In genomic region chr18:32219431-32219830, GRCh38 we compare ENCODE assay signal across 22 cellular contexts. TPM values are rescaled to one million over a fixed set of nuclear protein-coding genes. Genes with fewer than 3 reads are reported as not detected.
DNase-seq lines count a peak whose midpoint lies in the region; ATAC-seq, FAIRE-seq and TF ChIP-seq lines count a peak whose summit lies in the region.
"Had no signal": no experiment of that assay in that cellular context is flagged by ENCODE, and none has a peak within 500 bp of the region (broad histone marks: within the 10 kb centered on the region; RNA-seq: fewer than 3 reads in every experiment).

No MANE protein-coding gene starts in this region.

- H3K14ac ChIP-seq in H1 (ENCODE audit: insufficient read length), result no peak overlapping the region

- no peak for TF ChIP-seq CTCF in mammary epithelial cell (conservative IDR thresholded peaks at IDR 0.05 in 1 of 2, IDR thresholded peaks at IDR 0.05 in 1 of 2; ENCODE audit: extremely low read depth in 1 of 2, insufficient read depth in 1 of 2, low read depth in 1 of 2, low read length in 2 of 2)
- TF ChIP-seq CTCF in MCF 10A (IDR thresholded peaks at IDR 0.05; ENCODE audit: unreplicated experiment), result no peak
- TF ChIP-seq CTCF in H1 (IDR thresholded peaks at IDR 0.05; ENCODE audit: control extremely low read depth in 1 of 3, insufficient read depth in 1 of 3, low read depth in 1 of 3, low read length in 3 of 3), result no peak
- no peak for TF ChIP-seq CTCF in foreskin keratinocyte (conservative IDR thresholded peaks at IDR 0.05)
- no peak for TF ChIP-seq CTCF in suprapubic skin (IDR thresholded peaks at IDR 0.05)

- no peak overlapping the region for H3K4me3 Mint-ChIP-seq in MCF 10A (ENCODE audit: unreplicated experiment)
- H3K4me3 Mint-ChIP-seq in effector memory CD8-positive, alpha-beta T cell, result no peak overlapping the region
- H3K4me3 Mint-ChIP-seq: CD4-positive, alpha-beta memory T cell; GM23338; HFFc6 had no signal

- H3K27me3 ChIP-seq in mammary epithelial cell (ENCODE audit: insufficient read depth, low read length) (peaks cover 2% of the 10 kb centered on the region), H1 (replicated peaks in 1 of 4; ENCODE audit: control insufficient read depth in 3 of 4, extremely low read depth in 1 of 4, insufficient read depth in 3 of 4, low read length in 3 of 4) (no peaks in the 10 kb centered on the region), foreskin keratinocyte (no peaks in the 10 kb centered on the region), suprapubic skin (no peaks in the 10 kb centered on the region)

- FAIRE-seq in H1 (lab: Jason Lieb, UNC) (no peak), frontal cortex (lab: Jason Lieb, UNC) (no peak)
- FAIRE-seq: GM12878, GM19239, H54 had no signal

- H3K4me3 ChIP-seq in mammary epithelial cell (replicated peaks in 1 of 3; ENCODE audit: insufficient read depth in 1 of 3, low read depth in 2 of 3, low read length in 3 of 3), result no peak overlapping the region
- H3K4me3 ChIP-seq in H1 (ENCODE audit: extremely low read depth in 1 of 4, insufficient read depth in 2 of 4, low read depth in 3 of 4, low read length in 4 of 4), result no peak overlapping the region
- no peak overlapping the region for H3K4me3 ChIP-seq in suprapubic skin
- H3K4me3 ChIP-seq: GM12878, GM23338, HAP-1 had no signal

- no peak overlapping the region for H2BK120ac ChIP-seq in H1 (replicated peaks; ENCODE audit: low read depth, low read length)

- no peaks in the 10 kb centered on the region for H3K27me3 Mint-ChIP-seq in MCF 10A (ENCODE audit: insufficient read depth, unreplicated experiment)
- H3K27me3 Mint-ChIP-seq in effector memory CD8-positive, alpha-beta T cell, result peaks cover 0 to 6% of the 10 kb centered on the region in 2 donors

- H3K4me1 ChIP-seq in mammary epithelial cell (ENCODE audit: insufficient read depth, low read length), result no peaks in the 10 kb centered on the region
- H3K4me1 ChIP-seq in H1 (replicated peaks in 1 of 4; ENCODE audit: control insufficient read depth in 3 of 4, insufficient read depth in 4 of 4, low read length in 3 of 4), result no peaks in the 10 kb centered on the region
- no peaks in the 10 kb centered on the region for H3K4me1 ChIP-seq in foreskin keratinocyte
- H3K4me1 ChIP-seq in suprapubic skin, result no peaks in the 10 kb centered on the region
- H3K4me1 ChIP-seq: HAP-1 had no signal

- no peak overlapping the region for H2BK5ac ChIP-seq in H1 (ENCODE audit: low read depth, low read length)

- H3K27ac ChIP-seq in mammary epithelial cell (ENCODE audit: insufficient read depth, low read depth, low read length), result no peak overlapping the region
- H3K27ac ChIP-seq in H1 (ENCODE audit: low read depth, low read length), result no peak overlapping the region
- H3K27ac ChIP-seq in foreskin keratinocyte, result no peak overlapping the region
- no peak overlapping the region for H3K27ac ChIP-seq in suprapubic skin

- no peaks in the 10 kb centered on the region for H3K79me2 ChIP-seq in mammary epithelial cell (ENCODE audit: insufficient read depth, low read length)
- no peaks in the 10 kb centered on the region for H3K79me2 ChIP-seq in H1 (ENCODE audit: control insufficient read depth in 1 of 2, insufficient read depth in 2 of 2, low read length in 2 of 2)

- no peak overlapping the region for H3K23ac ChIP-seq in H1 (ENCODE audit: insufficient read length)

- TF ChIP-seq RAD21 in H1 (IDR thresholded peaks at IDR 0.05 in 1 of 2, conservative IDR thresholded peaks at IDR 0.05 in 1 of 2; ENCODE audit: low read depth in 2 of 2, low read length in 2 of 2), result no peak

- no peak for ATAC-seq in foreskin keratinocyte
- ATAC-seq in effector memory CD8-positive, alpha-beta T cell (replicated peaks), result no peak
- ATAC-seq: GM12878, GM23338 had no signal

- CTCF ChIA-PET in mammary epithelial cell (lab: Charles Lee; ENCODE audit: low non-redundant PET) (no interaction called here), MCF 10A (lab: Yijun Ruan, JAX) (interaction anchor here (0.7 to 2.6 kb wide), 3 partner anchors 9 to 28 kb away, joined by 3 to 10 read pairs (median 7); no protein-coding TSS in a partner anchor), H1 (lab: Charles Lee; ENCODE audit: partially characterized antibody) (interaction anchor here (1.0 to 2.5 kb wide), 3 partner anchors 16 to 53 kb away, joined by 5 to 10 read pairs (median 8); no protein-coding TSS in a partner anchor)

- TF ChIP-seq EP300 in H1 (IDR thresholded peaks at IDR 0.05; ENCODE audit: borderline replicate concordance in 1 of 2, low read depth in 2 of 2, low read length in 2 of 2), result no peak
- no peak for TF ChIP-seq EP300 in suprapubic skin (IDR thresholded peaks at IDR 0.05)

- no peak overlapping the region for H3K18ac ChIP-seq in H1 (ENCODE audit: extremely low read depth, low read length)

- H2AFZ ChIP-seq in mammary epithelial cell (ENCODE audit: low read depth, low read length) (no peak overlapping the region), H1 (ENCODE audit: low read length) (no peak overlapping the region)
- H2AFZ ChIP-seq: GM23338 had no signal

- no peak overlapping the region for H3K4me2 ChIP-seq in mammary epithelial cell (ENCODE audit: insufficient read depth, low read depth, low read length)
- H3K4me2 ChIP-seq in H1 (ENCODE audit: insufficient read depth in 1 of 2, low read depth in 2 of 2, low read length in 2 of 2), result no peak overlapping the region
- H3K4me2 ChIP-seq: GM23338 had no signal

- intact Hi-C loops in mammary epithelial cell (cut with micrococcal nuclease) (no loop called here), MCF 10A (cut with micrococcal nuclease) (no loop called here)

- no peaks in the 10 kb centered on the region for H3K23me2 ChIP-seq in H1 (ENCODE audit: low read depth, low read length)

- no peak overlapping the region for H2AK5ac ChIP-seq in H1 (ENCODE audit: low read depth, low read length)

- no peak overlapping the region for H2BK15ac ChIP-seq in H1 (ENCODE audit: low read length)

- H3K9ac ChIP-seq in mammary epithelial cell (ENCODE audit: insufficient read depth, low read length) (no peak overlapping the region), H1 (replicated peaks in 1 of 4; ENCODE audit: extremely low read depth in 1 of 4, low read depth in 3 of 4, low read length in 3 of 4) (no peak overlapping the region)

- no peak overlapping the region for H4K8ac ChIP-seq in H1 (ENCODE audit: extremely low read depth, insufficient read depth, low read length)

- H3K56ac ChIP-seq in H1 (replicated peaks; ENCODE audit: insufficient read length, low read depth, low read length), result peak overlapping the region; percentile 12

- BruUV-seq in mammary epithelial cell (replicated peaks; lab: Mats Ljungman, UMichigan) (no TSS peak), MCF 10A (replicated peaks; lab: Mats Ljungman, UMichigan) (no TSS peak)

- no peaks in the 10 kb centered on the region for H3K36me3 Mint-ChIP-seq in MCF 10A (ENCODE audit: insufficient read depth, unreplicated experiment)
- H3K36me3 Mint-ChIP-seq in effector memory CD8-positive, alpha-beta T cell (ENCODE audit: insufficient read depth), result peaks cover 2% of the 10 kb centered on the region
- H3K36me3 Mint-ChIP-seq: CD4-positive, alpha-beta memory T cell had no signal

- H4K20me1 ChIP-seq in mammary epithelial cell (ENCODE audit: insufficient read depth, low read length) (no peaks in the 10 kb centered on the region), H1 (replicated peaks in 1 of 2; ENCODE audit: control insufficient read depth in 1 of 2, insufficient read depth in 2 of 2, low read length in 2 of 2) (no peaks in the 10 kb centered on the region)

- H3K9me3 Mint-ChIP-seq in MCF 10A (ENCODE audit: unreplicated experiment), result no peaks in the 10 kb centered on the region
- no peaks in the 10 kb centered on the region for H3K9me3 Mint-ChIP-seq in effector memory CD8-positive, alpha-beta T cell
- H3K9me3 Mint-ChIP-seq: CD4-positive, alpha-beta memory T cell; GM23338 had no signal

- no peak overlapping the region for H2BK12ac ChIP-seq in H1 (ENCODE audit: low read depth, low read length)

- H3K79me1 ChIP-seq in H1 (ENCODE audit: low read depth, low read length), result no peaks in the 10 kb centered on the region

- H3K9me3 ChIP-seq in mammary epithelial cell (replicated peaks; ENCODE audit: insufficient read depth, low read length) (no peaks in the 10 kb centered on the region), H1 (ENCODE audit: insufficient read depth in 2 of 2, low read depth in 1 of 2, low read length in 1 of 2) (no peaks in the 10 kb centered on the region), suprapubic skin (no peaks in the 10 kb centered on the region)
- H3K9me3 ChIP-seq: HAP-1 had no signal

- in situ Hi-C loops in mammary epithelial cell (cut with MboI; ENCODE audit: low sequenced_read_pairs in 2 of 2), result no loop called here

- DNase-seq in mammary epithelial cell, result peak; percentile 11
- DNase-seq in MCF 10A (ENCODE audit: unreplicated experiment), result no peak
- DNase-seq in H1 (ENCODE audit: low read depth in 1 of 2, low spot score in 2 of 2), result no peak
- DNase-seq in foreskin keratinocyte, result peak; percentile 46 to 64
- DNase-seq in suprapubic skin (ENCODE audit: low spot score in 2 of 2), result no peak
- DNase-seq in effector memory CD8-positive, alpha-beta T cell, result no peak
- DNase-seq in frontal cortex (ENCODE audit: low spot score in 2 of 2), result no peak
- DNase-seq: C1 segment of cervical spinal cord; Calu3; CD4-positive, alpha-beta memory T cell; COR-L47; DMS79; EL; GDM1; HFFc6 had no signal

- H3K36me3 ChIP-seq in mammary epithelial cell (ENCODE audit: insufficient read depth, low read length), result no peaks in the 10 kb centered on the region
- no peaks in the 10 kb centered on the region for H3K36me3 ChIP-seq in H1 (ENCODE audit: control insufficient read depth in 2 of 4, insufficient read depth in 4 of 4, low read length in 3 of 4)
- no peaks in the 10 kb centered on the region for H3K36me3 ChIP-seq in suprapubic skin
- H3K36me3 ChIP-seq: HAP-1 had no signal

- POLR2A ChIA-PET in MCF 10A (lab: Yijun Ruan, JAX), result no interaction called here
- POLR2A ChIA-PET in H1 (lab: Charles Lee; ENCODE audit: partially characterized antibody), result no interaction called here

- dilution Hi-C loops in mammary epithelial cell (cut with HindIII; ENCODE audit: low sequenced_read_pairs), result no loop called here

- H3K4me1 Mint-ChIP-seq in MCF 10A (ENCODE audit: insufficient read depth, unreplicated experiment), result no peaks in the 10 kb centered on the region
- H3K4me1 Mint-ChIP-seq in effector memory CD8-positive, alpha-beta T cell (ENCODE audit: low read depth in 2 of 2), result no peaks in the 10 kb centered on the region
- H3K4me1 Mint-ChIP-seq: CD4-positive, alpha-beta memory T cell; GM23338 had no signal

- no peak for TF ChIP-seq POLR2A in H1 (IDR thresholded peaks at IDR 0.05; ENCODE audit: control extremely low read depth in 1 of 2, low read depth in 2 of 2, low read length in 2 of 2)
- no peak for TF ChIP-seq POLR2A in suprapubic skin (IDR thresholded peaks at IDR 0.05)

- WGBS in mammary epithelial cell (ENCODE audit: low coverage, missing lambda C conversion rate), result 57% methylated on average over 1 of the region's 1 CpG
- WGBS in H1 (ENCODE audit: extremely low coverage in 1 of 2, insufficient coverage in 1 of 2, insufficient read length in 1 of 2, insufficient replicate concordance in 2 of 2, low coverage in 1 of 2, low lambda C conversion rate in 2 of 2, missing lambda C conversion rate in 1 of 2), 2 experiments, result 95% methylated on average over 1 of the region's 1 CpG; no CpG with 5 or more reads in 1 of the 2 experiments
- 59% methylated on average over 1 of the region's 1 CpG for WGBS in suprapubic skin

- H4K91ac ChIP-seq in H1 (replicated peaks; ENCODE audit: insufficient read length, low read length), result no peak overlapping the region

- H3K27ac Mint-ChIP-seq in MCF 10A (ENCODE audit: low read depth, unreplicated experiment), result no peak overlapping the region
- no peak overlapping the region for H3K27ac Mint-ChIP-seq in effector memory CD8-positive, alpha-beta T cell
- H3K27ac Mint-ChIP-seq: CD4-positive, alpha-beta memory T cell; GM23338; HFFc6 had no signal

- H2BK20ac ChIP-seq in H1 (ENCODE audit: low read length), result no peak overlapping the region

- no peak overlapping the region for H3K4ac ChIP-seq in H1 (replicated peaks; ENCODE audit: insufficient read length, low read depth, low read length)

- no peak overlapping the region for H4K5ac ChIP-seq in H1 (ENCODE audit: insufficient read length, low read depth, low read length)

RNA-seq across cellular contexts. Expression of gene MEP1B, which starts 29.6 kb away (rescaled TPM):
- under 1 TPM in 1 of 2 donors, not detected in 1; under 0.01 TPM for total RNA-seq in mammary epithelial cell
- polyA plus RNA-seq in mammary epithelial cell, result not detected
- polyA minus RNA-seq in mammary epithelial cell, result not detected
- not detected in 2 replicates for total RNA-seq in MCF 10A (2022)
- total RNA-seq in H1 (2021; fragmentation: NEBNext Ultra II Directional; extraction: Animal tissue kit (Norgen Biotek cat#: 25700)), result not detected in 2 replicates
- not detected in 2 replicates for polyA plus RNA-seq in H1 (2011; rRNA removed)
- polyA plus RNA-seq in H1 (2011; cell fraction: cytosol; rRNA removed), result not detected
- not detected for polyA plus RNA-seq in H1 (2011; cell fraction: nucleus; rRNA removed)
- polyA plus RNA-seq in H1 (2012, experiment 1 of 2), result 0.14 to 0.28 TPM in 2 of 4 replicates, not detected in the others
- polyA plus RNA-seq in H1 (2012, experiment 2 of 2), result not detected
- not detected for polyA plus RNA-seq in H1 (2013, experiment 1 of 2)
- polyA plus RNA-seq in H1 (2013, experiment 2 of 2), result not detected
- polyA minus RNA-seq in H1 (2011; rRNA and poly(A)+ RNA removed), result not detected in 2 replicates
- not detected for polyA minus RNA-seq in H1 (2011; cell fraction: cytosol; rRNA and poly(A)+ RNA removed)
- not detected for polyA minus RNA-seq in H1 (2011; cell fraction: nucleus; rRNA and poly(A)+ RNA removed)
- total RNA-seq in foreskin keratinocyte, result not detected in 2 replicates
- not detected in 2 replicates for polyA plus RNA-seq in foreskin keratinocyte
- not detected for total RNA-seq in suprapubic skin
- 0.41 TPM for total RNA-seq in frontal cortex
- total RNA-seq: A172; Calu3; CD4-positive, alpha-beta memory T cell; GM12878; GM23338; HFFc6 had no signal
- polyA plus RNA-seq: BJ; CD4-positive, alpha-beta memory T cell; GM23338 had no signal

Comparison
In these comparisons a context has a peak if more than half of its experiments do, and no peak if none do; other contexts are left out.
1. DNase-seq: peak in mammary epithelial cell (single experiment) and foreskin keratinocyte (2 of 2); none in MCF 10A (single experiment), H1 (0 of 2), suprapubic skin (0 of 2), effector memory CD8-positive, alpha-beta T cell (0 of 3) and frontal cortex (0 of 2).